Comparison of ENCODE assay signal across 13 cellular contexts in the genomic region with DNA sequence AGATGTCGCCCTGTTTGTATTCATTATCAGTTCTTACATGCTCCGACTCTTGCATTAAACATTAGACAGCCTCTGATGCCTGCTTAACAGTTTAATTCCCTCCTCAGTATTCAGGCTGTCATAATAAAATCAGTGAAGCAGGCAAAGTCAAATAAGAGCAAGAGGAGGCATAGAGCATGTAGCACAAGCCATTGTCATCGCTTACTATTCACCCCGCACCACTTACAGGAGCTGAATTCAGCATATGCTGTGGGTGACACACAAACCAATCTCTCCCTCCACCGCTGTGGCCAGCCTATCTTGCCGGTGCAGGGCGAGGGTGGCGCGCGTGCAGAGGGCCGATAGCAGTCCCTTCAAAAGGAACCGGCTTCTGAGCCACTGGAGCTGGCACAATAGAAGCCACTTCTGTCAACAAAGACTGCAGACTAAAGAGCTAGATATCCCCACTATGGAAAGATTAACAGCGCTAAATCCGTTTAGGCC.
A peak's percentile ranks its signal among the peaks of the same experiment; 100 is the strongest.
DNase-seq lines count a peak whose midpoint lies in the region; ATAC-seq and TF ChIP-seq lines count a peak whose summit lies in the region.
"Had no signal": no experiment of that assay in that cellular context is flagged by ENCODE, and none has a peak within 500 bp of the region (broad histone marks: within the 10 kb centered on the region; RNA-seq: fewer than 3 reads in every experiment).

No MANE protein-coding gene starts in this region.

- no peaks in the 10 kb centered on the region for H3K36me3 Mint-ChIP-seq in CD8-positive, alpha-beta T cell
- peaks cover 7% of the 10 kb centered on the region for H3K36me3 Mint-ChIP-seq in T-helper 2 cell treated with Interferon-gamma antibody and Interleukin-4, amounts not matched to agents 5 μg/mL and 100 μg/mL, for 36 hours (ENCODE audit: low read depth)
- H3K36me3 Mint-ChIP-seq: activated naive CD4-positive, alpha-beta T cell treated with anti-CD3 and anti-CD28 coated beads, Interleukin-2, amount 50 U/mL, for 24 hours had no signal

- ATAC-seq in CD8-positive, alpha-beta T cell = no peak
- no peak for ATAC-seq in HG03108 (IDR thresholded peaks at IDR 0.05; ENCODE audit: unreplicated experiment)

- H3K27me3 ChIP-seq in CD8-positive, alpha-beta T cell (ENCODE audit: insufficient read depth, low read length) = no peaks in the 10 kb centered on the region

- TF ChIP-seq CTCF in CD8-positive, alpha-beta T cell (IDR thresholded peaks at IDR 0.05) = no peak

- H3K9me3 Mint-ChIP-seq in CD8-positive, alpha-beta T cell = no peaks in the 10 kb centered on the region
- no peaks in the 10 kb centered on the region for H3K9me3 Mint-ChIP-seq in T-helper 2 cell treated with Interferon-gamma antibody and Interleukin-4, amounts not matched to agents 5 μg/mL and 100 μg/mL, for 36 hours
- H3K9me3 Mint-ChIP-seq: activated naive CD4-positive, alpha-beta T cell treated with anti-CD3 and anti-CD28 coated beads, Interleukin-2, amount 50 U/mL, for 24 hours had no signal

- H3K4me1 ChIP-seq in CD8-positive, alpha-beta T cell (ENCODE audit: insufficient read depth, low read length) = peaks cover 53% of the 10 kb centered on the region

- H3K4me3 Mint-ChIP-seq in CD8-positive, alpha-beta T cell = no peak overlapping the region
- H3K4me3 Mint-ChIP-seq in T-helper 2 cell treated with Interferon-gamma antibody and Interleukin-4, amounts not matched to agents 5 μg/mL and 100 μg/mL, for 36 hours = peak overlapping the region; percentile 8
- H3K4me3 Mint-ChIP-seq: activated naive CD4-positive, alpha-beta T cell treated with anti-CD3 and anti-CD28 coated beads, Interleukin-2, amount 50 U/mL, for 24 hours had no signal

- H3K4me3 ChIP-seq in CD8-positive, alpha-beta T cell (ENCODE audit: low read depth, low read length) = no peak overlapping the region
- H3K4me3 ChIP-seq: left ventricle myocardium inferior had no signal

- CTCF ChIA-PET in CD8-positive, alpha-beta T cell (lab: Charles Lee) = interaction anchor here (1.4 to 5.5 kb wide), 4 partner anchors 9 to 1094 kb away, joined by 4 to 59 read pairs (median 4); no protein-coding TSS in a partner anchor

- peak in 2 of 7 experiments; percentile 34 to 52 for DNase-seq in CD8-positive, alpha-beta T cell
- peak; percentile 68 for DNase-seq in KBM-7
- DNase-seq in T-helper 2 cell treated with Interferon-gamma antibody and Interleukin-4, amounts not matched to agents 5 μg/mL and 100 μg/mL, for 36 hours (ENCODE audit: low spot score) = no peak
- DNase-seq in left kidney (ENCODE audit: low read depth, low spot score) = peak; percentile 55
- DNase-seq in NK-92 treated with Interleukin-12 subunit alpha and Interleukin-12 subunit beta, amount 100 ng/mL, for 24 hours (lab: John Stamatoyannopoulos, UW) = no peak
- DNase-seq in NCI-H2081 treated with DMSO at 0.1 percent for 48 hours (lab: John Stamatoyannopoulos, UW) = no peak
- DNase-seq in activated CD4-positive, alpha-beta T cell treated with anti-CD3 and anti-CD28 coated beads, Interleukin-2, amount 50 U/mL, for 48 hours = no peak
- DNase-seq: activated CD4-positive, alpha-beta T cell treated with anti-CD3 and anti-CD28 coated beads for 1 hour; KG1; left ventricle myocardium inferior; T-helper 1 cell had no signal

- H3K27ac ChIP-seq in CD8-positive, alpha-beta T cell (ENCODE audit: low read depth, low read length) = no peak overlapping the region
- H3K27ac ChIP-seq: left ventricle myocardium inferior had no signal

- no peaks in the 10 kb centered on the region for H3K36me3 ChIP-seq in CD8-positive, alpha-beta T cell (ENCODE audit: insufficient read depth, low read length)
- H3K36me3 ChIP-seq: left ventricle myocardium inferior had no signal

- in situ Hi-C loops in KBM-7 (cut with MboI; ENCODE audit: low pct_unique_long_range_greater_than_20kb, low sequenced_read_pairs) = no loop called here

- peak overlapping the region; percentile 46 for H3K27ac Mint-ChIP-seq in CD8-positive, alpha-beta T cell
- no peak overlapping the region for H3K27ac Mint-ChIP-seq in T-helper 2 cell treated with Interferon-gamma antibody and Interleukin-4, amounts not matched to agents 5 μg/mL and 100 μg/mL, for 36 hours
- H3K27ac Mint-ChIP-seq: activated naive CD4-positive, alpha-beta T cell treated with anti-CD3 and anti-CD28 coated beads, Interleukin-2, amount 50 U/mL, for 24 hours had no signal

- intact Hi-C loops in CD8-positive, alpha-beta T cell (cut with DNase I, micrococcal nuclease) = loop anchor here (5.0 kb wide), 5 partner anchors 428 to 1143 kb away; a partner anchor contains a TSS

- no peaks in the 10 kb centered on the region for H3K9me3 ChIP-seq in CD8-positive, alpha-beta T cell (ENCODE audit: low read length)
- H3K9me3 ChIP-seq: left ventricle myocardium inferior had no signal

- peaks cover 52% of the 10 kb centered on the region for H3K4me1 Mint-ChIP-seq in CD8-positive, alpha-beta T cell (ENCODE audit: low read depth)
- H3K4me1 Mint-ChIP-seq in T-helper 2 cell treated with Interferon-gamma antibody and Interleukin-4, amounts not matched to agents 5 μg/mL and 100 μg/mL, for 36 hours (ENCODE audit: low read depth) = peaks cover 50% of the 10 kb centered on the region

- POLR2A ChIA-PET in CD8-positive, alpha-beta T cell (lab: Charles Lee) = interaction anchor here (0.7 to 0.9 kb wide), 2 partner anchors 298 to 301 kb away, joined by 3 to 4 read pairs; no protein-coding TSS in a partner anchor

- H3K27me3 Mint-ChIP-seq in CD8-positive, alpha-beta T cell (ENCODE audit: low read depth) = peaks cover 3% of the 10 kb centered on the region
- H3K27me3 Mint-ChIP-seq in T-helper 2 cell treated with Interferon-gamma antibody and Interleukin-4, amounts not matched to agents 5 μg/mL and 100 μg/mL, for 36 hours (ENCODE audit: low read depth) = peaks cover 21% of the 10 kb centered on the region

Comparison
In these comparisons a context has a peak if more than half of its experiments do, and no peak if none do; other contexts are left out.
1. DNase-seq: peak in KBM-7 (single experiment) and left kidney (single experiment); none in T-helper 2 cell treated with Interferon-gamma antibody and Interleukin-4, amounts not matched to agents 5 μg/mL and 100 μg/mL, for 36 hours (single experiment), NK-92 treated with Interleukin-12 subunit alpha and Interleukin-12 subunit beta, amount 100 ng/mL, for 24 hours (single experiment), NCI-H2081 treated with DMSO at 0.1 percent for 48 hours (single experiment) and activated CD4-positive, alpha-beta T cell treated with anti-CD3 and anti-CD28 coated beads, Interleukin-2, amount 50 U/mL, for 48 hours (0 of 2).